In genomic region chr12:69119770-69120169, GRCh38 we compare ENCODE assay signal across 26 cellular contexts.
DNase-seq lines count a peak whose midpoint lies in the region; ATAC-seq, FAIRE-seq and TF ChIP-seq lines count a peak whose summit lies in the region.
"Had no signal": no experiment of that assay in that cellular context is flagged by ENCODE, and none has a peak within 500 bp of the region (broad histone marks: within the 10 kb centered on the region; RNA-seq: fewer than 3 reads in every experiment).

No MANE protein-coding gene starts in this region.

- H3K9me1 ChIP-seq in K562 (ENCODE audit: control insufficient read depth, insufficient read depth, low read length), result no peaks in the 10 kb centered on the region

- in situ Hi-C loops in K562 (cut with MboI), result no loop called here

- no peak for TF ChIP-seq EP300 in K562 (IDR thresholded peaks at IDR 0.05; ENCODE audit: low read length)

- 0% methylated on average over 6 of the region's 6 CpGs for whole genome bisulfite sequencing in K562 (ENCODE audit: insufficient coverage, low coverage, missing lambda C conversion rate)
- 82 to 93% (median 89%) methylated on average over 6 of the region's 6 CpGs for WGBS in small intestine, 3 donors

- H3K36me3 ChIP-seq in K562 (ENCODE audit: control insufficient read depth, insufficient read depth, low read length), result no peaks in the 10 kb centered on the region
- H3K36me3 ChIP-seq in skeletal muscle tissue (ENCODE audit: control insufficient read depth in 3 of 3, insufficient read depth in 3 of 3, low read length in 3 of 3), result no peaks in the 10 kb centered on the region
- H3K36me3 ChIP-seq in small intestine (ENCODE audit: control insufficient read depth in 2 of 2, insufficient read depth in 2 of 2, low read length in 2 of 2), result no peaks in the 10 kb centered on the region
- H3K36me3 ChIP-seq: BE2C, BLaER1 had no signal

- POLR2A ChIA-PET in K562 (lab: Yijun Ruan, JAX), result no interaction called here

- H3K9ac ChIP-seq in K562 (ENCODE audit: insufficient read depth in 1 of 2, low read depth in 2 of 2, low read length in 2 of 2), result no peak overlapping the region
- no peak overlapping the region for H3K9ac ChIP-seq in skeletal muscle tissue (ENCODE audit: low read depth in 1 of 3, low read length in 3 of 3)
- H3K9ac ChIP-seq: BLaER1 had no signal

- H3K27me3 ChIP-seq in K562 (ENCODE audit: control insufficient read depth in 2 of 2, insufficient read depth in 2 of 2, low read length in 2 of 2), result peaks cover 15 to 35% of the 10 kb centered on the region in 2 experiments
- H3K27me3 ChIP-seq in skeletal muscle tissue (ENCODE audit: control insufficient read depth in 3 of 3, insufficient read depth in 3 of 3, low read length in 3 of 3), result no peaks in the 10 kb centered on the region
- no peaks in the 10 kb centered on the region for H3K27me3 ChIP-seq in small intestine (ENCODE audit: control insufficient read depth in 2 of 2, insufficient read depth in 2 of 2, low read length in 2 of 2)
- H3K27me3 ChIP-seq: BE2C, BLaER1 had no signal

- H3K79me2 ChIP-seq in K562 (ENCODE audit: control insufficient read depth, insufficient read depth, low read length), result no peaks in the 10 kb centered on the region

- H3K9me3 ChIP-seq in K562 (replicated peaks; ENCODE audit: control insufficient read depth, insufficient read depth, low read depth, low read length) (no peaks in the 10 kb centered on the region), skeletal muscle tissue (ENCODE audit: control insufficient read depth in 3 of 3, low read length in 3 of 3) (no peaks in the 10 kb centered on the region), small intestine (ENCODE audit: control insufficient read depth, low read depth) (no peaks in the 10 kb centered on the region)
- H3K9me3 ChIP-seq: BE2C, BLaER1 had no signal

- H3K4me2 ChIP-seq in K562 (ENCODE audit: insufficient read depth, low read length), result no peak overlapping the region
- H3K4me2 ChIP-seq: BLaER1 had no signal

- BruUV-seq in K562 (replicated peaks; lab: Mats Ljungman, UMichigan), result no TSS peak

- DNase-seq in K562 (ENCODE audit: extremely low read depth in 1 of 4, low spot score in 3 of 4), result no peak
- peak; percentile 12 for DNase-seq in fibroblast of villous mesenchyme (ENCODE audit: low read depth)
- DNase-seq in small intestine, result no peak
- no peak for DNase-seq in caudate nucleus (lab: John Stamatoyannopoulos, UW)
- DNase-seq in NOMO-1 treated with DMSO at 0.1 percent for 48 hours (lab: John Stamatoyannopoulos, UW; ENCODE audit: unreplicated experiment), result no peak
- DNase-seq: 8988T; ACHN; BE2C; C1 segment of cervical spinal cord; CD4-positive, alpha-beta memory T cell; CD4-positive, CD25-positive, alpha-beta regulatory T cell; CD8-positive, alpha-beta memory T cell; COR-L47; DMS 273 treated with DMSO at 0.1 percent for 48 hours; DMS153; DMS53; DMS79; DND-41; EL; GDM1 had no signal

- no peak for TF ChIP-seq RAD21 in K562 (CRISPR knock-in tag; conservative IDR thresholded peaks at IDR 0.05 in 1 of 2, IDR thresholded peaks at IDR 0.05 in 1 of 2)

- H3K4me3 ChIP-seq in K562, result no peak overlapping the region
- H3K4me3 ChIP-seq in fibroblast of villous mesenchyme (ENCODE audit: low read depth, low read length), result no peak overlapping the region
- H3K4me3 ChIP-seq in skeletal muscle tissue (ENCODE audit: low read length in 3 of 3), result no peak overlapping the region
- no peak overlapping the region for H3K4me3 ChIP-seq in small intestine (ENCODE audit: low read depth in 1 of 2, low read length in 2 of 2)
- H3K4me3 ChIP-seq: BLaER1, GM12878 had no signal

- CTCF ChIA-PET in K562 (lab: Yijun Ruan, JAX; ENCODE audit: low intra/inter-chr PET ratio), result no interaction called here

- intact Hi-C loops in K562 (cut with micrococcal nuclease), result no loop called here

- H2AFZ ChIP-seq in K562 (ENCODE audit: low read depth, low read length), result no peak overlapping the region

- no peak for ATAC-seq in K562
- ATAC-seq: GM12878 had no signal

- TF ChIP-seq POLR2A in K562 (conservative IDR thresholded peaks at IDR 0.05), result no peak

- no peak for FAIRE-seq in K562 (lab: Jason Lieb, UNC)
- FAIRE-seq in small intestine (lab: Jason Lieb, UNC), result no peak
- FAIRE-seq: A204.1, GM12878, GM12892, GM18507 had no signal

- TF ChIP-seq CTCF in K562 (IDR thresholded peaks at IDR 0.05 in 2 of 3, conservative IDR thresholded peaks at IDR 0.05 in 1 of 3; ENCODE audit: insufficient read depth in 2 of 3, low read depth in 1 of 3, low read length in 3 of 3) (no peak), fibroblast of villous mesenchyme (IDR thresholded peaks at IDR 0.05; ENCODE audit: insufficient read depth, low read depth, low read length) (no peak)

- H3K27ac ChIP-seq in K562 (ENCODE audit: extremely low read depth, low read depth, low read length) (no peak overlapping the region), skeletal muscle tissue (ENCODE audit: low read depth, low read length) (peak overlapping the region; percentile 0), small intestine (ENCODE audit: low read depth in 1 of 2, low read length in 1 of 2) (no peak overlapping the region), caudate nucleus (ENCODE audit: low read depth, low read length) (no peak overlapping the region)
- H3K27ac ChIP-seq: BLaER1 had no signal

- H4K20me1 ChIP-seq in K562 (replicated peaks; ENCODE audit: control insufficient read depth, insufficient read depth, low read length), result no peaks in the 10 kb centered on the region; the same call in 1 of the 2 replicates
- H4K20me1 ChIP-seq: BLaER1 had no signal

- H3K4me1 ChIP-seq in K562 (replicated peaks in 1 of 2; ENCODE audit: control insufficient read depth in 2 of 2, insufficient read depth in 2 of 2, low read length in 2 of 2) (no peaks in the 10 kb centered on the region), skeletal muscle tissue (ENCODE audit: control insufficient read depth in 3 of 3, insufficient read depth in 3 of 3, low read length in 3 of 3) (no peaks in the 10 kb centered on the region), small intestine (ENCODE audit: control insufficient read depth in 2 of 2, insufficient read depth in 1 of 2, low read depth in 1 of 2, low read length in 1 of 2) (no peaks in the 10 kb centered on the region)
- H3K4me1 ChIP-seq: BE2C had no signal

TF ChIP-seq in K562, 482 proteins besides CTCF, POLR2A, EP300 and RAD21:
- no peak for TF ChIP-seq ZNF239 (CRISPR knock-in tag; IDR thresholded peaks at IDR 0.05)
- TF ChIP-seq RBM25 (IDR thresholded peaks at IDR 0.05; ENCODE audit: low read depth, low read length, severe bottlenecking), result peak; percentile 42
- no peak for TF ChIP-seq TFAM (CRISPR knock-in tag; conservative IDR thresholded peaks at IDR 0.05)
- no peak for TF ChIP-seq SRSF9 (IDR thresholded peaks at IDR 0.05; ENCODE audit: borderline replicate concordance, low read depth, low read length)
- TF ChIP-seq NEUROD1 (IDR thresholded peaks at IDR 0.05; ENCODE audit: borderline replicate concordance, low read depth, low read length, partially characterized antibody), result no peak
- no peak for TF ChIP-seq RNF2 (IDR thresholded peaks at IDR 0.05)
- no peak for TF ChIP-seq SIN3B (IDR thresholded peaks at IDR 0.05; ENCODE audit: low read depth)
- TF ChIP-seq MBD2 (IDR thresholded peaks at IDR 0.05; ENCODE audit: borderline replicate concordance, low read depth), result no peak
